Comparison of ENCODE assay signal across 1 cellular context in the genomic region with DNA sequence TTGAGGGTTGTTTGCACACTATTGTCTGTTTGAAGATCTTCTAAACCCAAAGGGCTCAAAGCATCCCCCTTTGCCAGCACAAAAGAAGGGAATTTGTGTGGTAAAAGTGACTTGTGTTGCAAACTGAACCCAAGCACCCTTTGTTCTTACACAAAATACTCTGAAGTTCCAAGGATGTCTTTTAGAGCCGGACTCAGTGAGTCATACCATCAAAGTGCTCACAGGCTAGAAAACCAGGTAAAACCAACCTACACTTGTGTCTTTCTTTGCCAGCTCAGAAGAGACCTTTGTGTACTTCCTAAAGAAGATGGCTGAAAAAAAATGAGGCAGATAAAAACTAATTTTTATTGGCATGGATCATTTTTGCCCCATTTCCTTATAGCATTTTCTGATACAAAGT.
TF ChIP-seq lines count a peak whose summit lies in the region.

No MANE protein-coding gene starts in this region.

TF ChIP-seq in GM23338, 12 proteins besides CTCF, POLR2A, EP300 and RAD21 (continued from another document):
- no peak for TF ChIP-seq STAT1 (IDR thresholded peaks at IDR 0.05; ENCODE audit: unreplicated experiment)
- no peak for TF ChIP-seq ZNF114 (CRISPR knock-in tag; IDR thresholded peaks at IDR 0.05)
